ENCODE assay signal across 19 cellular contexts in genomic region chrX:130114141-130114561, GRCh38. TPM values are rescaled to one million over a fixed set of nuclear protein-coding genes. Genes with fewer than 3 reads are reported as not detected.
DNase-seq lines count a peak whose midpoint lies in the region; ATAC-seq and TF ChIP-seq lines count a peak whose summit lies in the region.
"Had no signal": no experiment of that assay in that cellular context is flagged by ENCODE, and none has a peak within 500 bp of the region (broad histone marks: within the 10 kb centered on the region; RNA-seq: fewer than 3 reads in every experiment).

No MANE protein-coding gene starts in this region.

- TF ChIP-seq EP300 in tibial nerve (IDR thresholded peaks at IDR 0.05) = no peak

- no peak for TF ChIP-seq CTCF in PC-9 (conservative IDR thresholded peaks at IDR 0.05)
- no peak for TF ChIP-seq CTCF in OCI-LY7 (conservative IDR thresholded peaks at IDR 0.05; ENCODE audit: low read length)
- no peak for TF ChIP-seq CTCF in tibial nerve (IDR thresholded peaks at IDR 0.05)

- DNase-seq in AG08396 (ENCODE audit: low spot score) (peak; percentile 3), HCEC 1CT (peak; percentile 24), PC-9 (peak; percentile 66 to 68), mesenteric fat pad (ENCODE audit: low spot score) (no peak), OCI-LY7 (ENCODE audit: low spot score) (no peak), tibial nerve (ENCODE audit: low spot score in 2 of 2) (no peak)
- DNase-seq: activated naive CD4-positive, alpha-beta T cell treated with anti-CD3 and anti-CD28 coated beads, Interleukin-2, amount 10 ng/mL, durations not matched to agents 7 days and 5 days; COR-L47; effector memory CD8-positive, alpha-beta T cell; gastrocnemius medialis; lower lobe of right lung; naive thymus-derived CD8-positive, alpha-beta T cell; NCI-H1092; psoas muscle; SHP77 treated with DMSO at 0.1 percent for 48 hours; stimulated activated naive CD8-positive, alpha-beta T cell treated with anti-CD3 and anti-CD28 coated beads, Interleukin-15, amount 100 ng/mL, for 72 hours had no signal

- 57 to 70% methylated on average over 1 to 8 of the region's 8 CpGs for WGBS in tibial nerve, 2 donors

- H3K27ac ChIP-seq in PC-9 (peak overlapping the region; percentile 76), OCI-LY7 (ENCODE audit: low read depth, low read length, poor library complexity, severe bottlenecking) (no peak overlapping the region), tibial nerve (no peak overlapping the region)
- H3K27ac ChIP-seq: cardiac muscle cell, gastrocnemius medialis, lower lobe of right lung, psoas muscle had no signal

- no peaks in the 10 kb centered on the region for H4K20me1 ChIP-seq in PC-9 (ENCODE audit: insufficient read depth)
- no peaks in the 10 kb centered on the region for H4K20me1 ChIP-seq in OCI-LY7 (ENCODE audit: insufficient read depth, low read length)

- BruUV-seq in PC-9 (replicated peaks; lab: Mats Ljungman, UMichigan) (no TSS peak), OCI-LY7 (replicated peaks; lab: Mats Ljungman, UMichigan) (no TSS peak)

- H3K9me3 ChIP-seq in PC-9 (ENCODE audit: insufficient read depth, low read depth) (no peaks in the 10 kb centered on the region), OCI-LY7 (ENCODE audit: low read length) (no peaks in the 10 kb centered on the region), tibial nerve (no peaks in the 10 kb centered on the region)
- H3K9me3 ChIP-seq: gastrocnemius medialis, lower lobe of right lung, psoas muscle had no signal

- H3K79me2 ChIP-seq in PC-9 (ENCODE audit: low read depth) (peaks cover 10% of the 10 kb centered on the region), OCI-LY7 (ENCODE audit: insufficient read depth, low read depth, low read length) (peaks cover 8% of the 10 kb centered on the region; the same call in 1 of the 2 replicates)

- no peaks in the 10 kb centered on the region for H3K9me2 ChIP-seq in PC-9 (ENCODE audit: insufficient read depth)
- no peaks in the 10 kb centered on the region for H3K9me2 ChIP-seq in OCI-LY7 (ENCODE audit: insufficient read depth, low read length)

- H3K4me3 ChIP-seq in PC-9 (peak overlapping the region; percentile 3; the same call in 1 of the 2 replicates), OCI-LY7 (ENCODE audit: low read depth, low read length, poor library complexity, severe bottlenecking) (no peak overlapping the region), tibial nerve (no peak overlapping the region)
- H3K4me3 ChIP-seq: cardiac muscle cell, gastrocnemius medialis, lower lobe of right lung, psoas muscle had no signal

- intact Hi-C loops in PC-9 (cut with micrococcal nuclease; ENCODE audit: unreplicated experiment) = loop anchor here (5.0 kb wide), 2 partner anchors 53 to 132 kb away; partner anchors contain the start of genes AIFM1 and BCORL1
- intact Hi-C loops in OCI-LY7 (cut with micrococcal nuclease; ENCODE audit: unreplicated experiment) = no loop called here

- H3K4me2 ChIP-seq in PC-9 (peak overlapping the region; percentile 60), OCI-LY7 (ENCODE audit: low read length) (no peak overlapping the region)

- H3F3A ChIP-seq in PC-9 (ENCODE audit: insufficient read depth, low read depth) = peaks cover 44% of the 10 kb centered on the region

- H3K27me3 ChIP-seq in PC-9 (ENCODE audit: insufficient read depth, low read depth) (no peaks in the 10 kb centered on the region), tibial nerve (peaks cover 0 to 6% of the 10 kb centered on the region in 2 donors)

- peak overlapping the region; percentile 67 for H2AFZ ChIP-seq in PC-9
- no peak overlapping the region for H2AFZ ChIP-seq in OCI-LY7 (ENCODE audit: low read length)

- H3K4me1 ChIP-seq in PC-9 (replicated peaks; ENCODE audit: insufficient read depth) (peaks cover 68% of the 10 kb centered on the region), OCI-LY7 (ENCODE audit: insufficient read depth, low read length, poor library complexity, severe bottlenecking) (peaks cover 8% of the 10 kb centered on the region), tibial nerve (peaks cover 0 to 3% (median 0%) of the 10 kb centered on the region in 4 donors)
- H3K4me1 ChIP-seq: gastrocnemius medialis, psoas muscle had no signal

- no peak for TF ChIP-seq POLR2A in tibial nerve (IDR thresholded peaks at IDR 0.05)

- CTCF ChIA-PET in PC-9 (lab: Charles Lee) = interaction anchor here (0.8 kb wide), 1 partner anchor 60 kb away, joined by 12 read pairs; no protein-coding TSS in a partner anchor
- CTCF ChIA-PET in OCI-LY7 (lab: Charles Lee; ENCODE audit: unreplicated experiment) = no interaction called here

- no peaks in the 10 kb centered on the region for H3K36me3 ChIP-seq in PC-9 (ENCODE audit: low read depth)
- H3K36me3 ChIP-seq in OCI-LY7 (ENCODE audit: insufficient read depth, low read length) = no peaks in the 10 kb centered on the region
- H3K36me3 ChIP-seq in tibial nerve = no peaks in the 10 kb centered on the region
- H3K36me3 ChIP-seq: cardiac muscle cell, gastrocnemius medialis, lower lobe of right lung had no signal

- ATAC-seq in esophagus mucosa = peak; percentile 52
- ATAC-seq in HG03159 (IDR thresholded peaks at IDR 0.05; ENCODE audit: unreplicated experiment) = no peak
- ATAC-seq: effector memory CD8-positive, alpha-beta T cell; gastrocnemius medialis; naive thymus-derived CD8-positive, alpha-beta T cell; psoas muscle; stimulated activated naive CD8-positive, alpha-beta T cell treated with anti-CD3 and anti-CD28 coated beads, Interleukin-15, amount 100 ng/mL, for 72 hours had no signal

- POLR2A ChIA-PET in PC-9 (lab: Charles Lee; ENCODE audit: unreplicated experiment) = no interaction called here
- POLR2A ChIA-PET in OCI-LY7 (lab: Charles Lee) = no interaction called here

RNA-seq across cellular contexts. Expression of gene ELF4, which starts 3.9 kb away (rescaled TPM):
- total RNA-seq in PC-9 (2021) (53.0 and 60.3 TPM in 2 replicates), esophagus mucosa (11.2 TPM), mesenteric fat pad (14.3 TPM), OCI-LY7 (2022) (24.9 and 27.3 TPM in 2 replicates), tibial nerve (10 to 100 TPM in 2 of 4 donors, 1 to 10 TPM in 2; 8.2 to 11.7 (median 10.2) TPM)
- total RNA-seq in OCI-LY7 (2014; rRNA removed; shearing (Covaris generic)) = 13.4 and 15.0 TPM in 2 replicates

RNA-seq across cellular contexts. Expression of gene AIFM1, which starts 51.5 kb away (rescaled TPM):
- total RNA-seq in PC-9 (2021) (70.1 and 83.3 TPM in 2 replicates), esophagus mucosa (21.9 TPM), mesenteric fat pad (35.4 TPM), OCI-LY7 (2022) (39.4 and 45.7 TPM in 2 replicates), tibial nerve (10 to 100 TPM; 12.0 to 18.4 (median 16.7) TPM)
- 23.1 and 28.8 TPM in 2 replicates for total RNA-seq in OCI-LY7 (2014; rRNA removed; shearing (Covaris generic))

RNA-seq across cellular contexts. Expression of gene RAB33A, which starts 57.6 kb away (rescaled TPM):
- 0.57 and 0.95 TPM in 2 replicates for total RNA-seq in PC-9 (2021)
- 0.20 TPM for total RNA-seq in esophagus mucosa
- 3.4 TPM for total RNA-seq in mesenteric fat pad
- 0.28 and 0.92 TPM in 2 replicates for total RNA-seq in OCI-LY7 (2014; rRNA removed; shearing (Covaris generic))
- 0.68 and 2.1 TPM in 2 replicates for total RNA-seq in OCI-LY7 (2022)
- total RNA-seq in tibial nerve = 1 to 10 TPM in 1 of 4 donors, not detected in 3; 2.1 TPM
- total RNA-seq: gastrocnemius medialis had no signal

Comparison
In these comparisons a context has a peak if more than half of its experiments do, and no peak if none do; other contexts are left out.
1. DNase-seq: peak in AG08396 (single experiment), HCEC 1CT (single experiment) and PC-9 (2 of 2); none in mesenteric fat pad (single experiment), OCI-LY7 (single experiment) and tibial nerve (0 of 2).